Comparison of ENCODE assay signal across 9 cellular contexts in the genomic region with DNA sequence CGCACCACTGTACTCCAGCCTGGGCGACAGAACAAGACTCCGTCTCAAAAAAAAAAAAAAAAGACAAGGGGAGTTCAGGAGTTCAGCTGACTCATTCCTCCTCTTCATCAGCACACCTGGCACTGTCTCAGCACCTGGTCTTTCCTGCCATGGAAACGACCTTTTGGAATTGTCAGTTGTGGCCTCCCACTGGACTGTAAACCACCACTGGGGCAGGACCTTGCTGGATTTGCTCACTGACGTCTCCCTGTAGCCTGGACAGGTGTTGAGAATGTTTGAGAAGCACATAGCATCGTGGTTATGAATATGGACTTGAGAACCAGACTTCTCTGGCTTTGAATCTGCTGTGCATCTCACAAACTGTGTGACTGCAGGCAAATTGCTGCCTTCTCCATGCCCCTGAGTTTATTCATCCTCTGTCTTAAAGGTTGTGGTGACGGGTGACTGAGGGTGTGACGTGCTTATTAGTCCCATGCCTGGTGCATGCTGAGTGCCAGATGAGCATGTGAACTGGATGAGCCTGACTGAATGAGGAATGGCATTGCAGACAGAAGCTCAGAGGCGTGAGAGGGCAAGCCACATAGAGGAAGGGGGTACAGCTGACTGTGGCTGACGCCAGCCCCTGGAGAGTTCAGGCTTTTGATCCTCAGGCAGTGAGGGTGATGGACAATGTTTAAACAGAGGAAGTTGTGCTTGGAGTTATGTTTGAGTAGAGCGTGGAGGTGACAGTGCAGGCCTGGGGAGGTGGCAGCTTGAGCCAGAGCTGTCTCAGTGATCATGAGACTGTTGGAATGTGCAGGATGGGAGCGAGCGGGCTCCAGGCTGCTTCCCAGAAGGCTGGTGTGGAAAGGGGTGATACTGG. TPM values are rescaled to one million over a fixed set of nuclear protein-coding genes. Genes with fewer than 3 reads are reported as not detected.
DNase-seq lines count a peak whose midpoint lies in the region; ATAC-seq, FAIRE-seq and TF ChIP-seq lines count a peak whose summit lies in the region.
"Had no signal": no experiment of that assay in that cellular context is flagged by ENCODE, and none has a peak within 500 bp of the region (broad histone marks: within the 10 kb centered on the region; RNA-seq: fewer than 3 reads in every experiment).

No MANE protein-coding gene starts in this region.

- 0 out of 2 replicates have a peak, but pooled peaks cover 2% of the 10 kb centered on the region for H3K79me2 ChIP-seq in HCT116 (ENCODE audit: insufficient read depth, low read length)

- H3K9ac ChIP-seq in HCT116 (ENCODE audit: low read length) (peak overlapping the region; percentile 28; the same call in 1 of the 2 replicates), liver (ENCODE audit: low read depth in 1 of 2, low read length in 2 of 2) (no peak overlapping the region)

- no peaks in the 10 kb centered on the region for H3K9me3 ChIP-seq in A549
- H3K9me3 ChIP-seq in HCT116 (ENCODE audit: control insufficient read depth in 1 of 2, insufficient read depth in 1 of 2, low read depth in 1 of 2, low read length in 2 of 2), result no peaks in the 10 kb centered on the region
- H3K9me3 ChIP-seq in adrenal gland (replicated peaks in 1 of 3), result no peaks in the 10 kb centered on the region
- no peaks in the 10 kb centered on the region for H3K9me3 ChIP-seq in liver (ENCODE audit: control insufficient read depth in 4 of 4, low read length in 3 of 4)

- peaks cover 37% of the 10 kb centered on the region for H3K4me1 ChIP-seq in A549
- peaks cover 27 to 45% of the 10 kb centered on the region in 2 experiments for H3K4me1 ChIP-seq in HCT116 (ENCODE audit: control insufficient read depth in 1 of 2, insufficient read depth in 2 of 2, low read length in 2 of 2)
- peaks cover 29 to 76% of the 10 kb centered on the region in 2 donors for H3K4me1 ChIP-seq in adrenal gland (replicated peaks in 1 of 2)
- H3K4me1 ChIP-seq in liver (ENCODE audit: control insufficient read depth in 4 of 4, insufficient read depth in 4 of 4, low read length in 3 of 4), result peaks cover 16 to 64% (median 44%) of the 10 kb centered on the region in 4 donors

- RAD21 ChIA-PET in HCT116 (lab: Charles Lee; ENCODE audit: low non-redundant PET in 1 of 2, low total read pairs in 2 of 2, uncharacterized antibody in 2 of 2, unreplicated experiment in 2 of 2), result no interaction called here

- POLR2A ChIA-PET in A549 (lab: Yijun Ruan, JAX) (no interaction called here), HCT116 (lab: Charles Lee) (no interaction called here)

- no peak for TF ChIP-seq CTCF in A549 (IDR thresholded peaks at IDR 0.05)
- no peak for TF ChIP-seq CTCF in HCT116 (IDR thresholded peaks at IDR 0.05 in 2 of 3, conservative IDR thresholded peaks at IDR 0.05 in 1 of 3; ENCODE audit: borderline replicate concordance in 1 of 3, insufficient read depth in 1 of 3, low read depth in 2 of 3, low read length in 2 of 3)
- TF ChIP-seq CTCF in adrenal gland (IDR thresholded peaks at IDR 0.05), result no peak
- no peak for TF ChIP-seq CTCF in liver (IDR thresholded peaks at IDR 0.05; ENCODE audit: low read depth, low read length, missing input control)

- no TSS peak for BruUV-seq in HCT116 (replicated peaks; lab: Mats Ljungman, UMichigan)

- no peak for TF ChIP-seq RAD21 in A549 (conservative IDR thresholded peaks at IDR 0.05 in 1 of 2, IDR thresholded peaks at IDR 0.05 in 1 of 2)
- TF ChIP-seq RAD21 in HCT116 (IDR thresholded peaks at IDR 0.05; ENCODE audit: low read depth), result no peak
- peak; percentile 4 to 19 for TF ChIP-seq RAD21 in liver (IDR thresholded peaks at IDR 0.05)

- H3K4me2 ChIP-seq in A549 (peak overlapping the region; percentile 16), HCT116 (ENCODE audit: low read length) (peak overlapping the region; percentile 59)

- no peak for FAIRE-seq in A549 (lab: Jason Lieb, UNC)
- FAIRE-seq: TTC549 had no signal

- H3K36me3 ChIP-seq in HCT116 (ENCODE audit: control insufficient read depth in 1 of 2, insufficient read depth in 2 of 2, low read length in 2 of 2) (no peaks in the 10 kb centered on the region), adrenal gland (replicated peaks in 1 of 2) (peaks cover 0 to 11% of the 10 kb centered on the region in 2 donors), liver (ENCODE audit: control insufficient read depth in 4 of 4, insufficient read depth in 3 of 4, low read depth in 1 of 4, low read length in 3 of 4) (no peaks in the 10 kb centered on the region)

- H3K27ac ChIP-seq in A549 (peak overlapping the region in 1 of 2 experiments; percentile 62; a peak in 3 of 6 replicates), HCT116 (ENCODE audit: low read depth, low read length) (peak overlapping the region; percentile 25; the same call in 1 of the 2 replicates), adrenal gland (peak overlapping the region; percentile 82 to 96 (median 93)), liver (ENCODE audit: low read depth in 1 of 2, low read length in 2 of 2) (peak overlapping the region; percentile 46 to 85)

- ATAC-seq in A549, result no peak
- ATAC-seq in HCT116, result peak; percentile 77
- ATAC-seq in GM21447 (IDR thresholded peaks at IDR 0.05; ENCODE audit: unreplicated experiment), result no peak

- CTCF ChIA-PET in A549 (lab: Yijun Ruan, JAX), result interaction anchor here (1.5 kb wide), 1 partner anchor 8 kb away, joined by 3 read pairs; no protein-coding TSS in a partner anchor
- CTCF ChIA-PET in HCT116 (lab: Charles Lee), result no interaction called here

- H3K4me3 ChIP-seq in A549, result no peak overlapping the region
- 0 out of 4 replicates have a peak overlapping the region, but pooled peaks of 1 of the 2 experiments have one; percentile 2 for H3K4me3 ChIP-seq in HCT116 (replicated peaks in 1 of 2; ENCODE audit: low read depth in 1 of 2, low read length in 2 of 2)
- H3K4me3 ChIP-seq in adrenal gland, result no peak overlapping the region
- no peak overlapping the region for H3K4me3 ChIP-seq in liver (ENCODE audit: low read depth in 1 of 3, low read length in 3 of 3)

- no peaks in the 10 kb centered on the region for H4K20me1 ChIP-seq in HCT116 (ENCODE audit: insufficient read depth)

- DNase-seq in A549 (ENCODE audit: low read depth in 1 of 2, low spot score in 1 of 2) (no peak), HCT116 (ENCODE audit: low read depth, low spot score) (peak; percentile 16), adrenal gland (peak in 3 of 7 donors; percentile 17 to 62 (median 33)), iPS-NIHi11 (ENCODE audit: low spot score) (no peak), amniotic stem cell (lab: John Stamatoyannopoulos, UW) (no peak), NCI-H187 (lab: John Stamatoyannopoulos, UW) (no peak)

- intact Hi-C loops in HCT116 (cut with micrococcal nuclease), result no loop called here
- intact Hi-C loops in adrenal gland (cut with DNase I), result no loop called here

- TF ChIP-seq POLR2A in A549 (IDR thresholded peaks at IDR 0.05; ENCODE audit: low read length), result no peak
- no peak for TF ChIP-seq POLR2A in HCT116 (IDR thresholded peaks at IDR 0.05; ENCODE audit: borderline replicate concordance, extremely low read depth, insufficient read depth, insufficient read length)
- no peak for TF ChIP-seq POLR2A in adrenal gland (IDR thresholded peaks at IDR 0.05)

- no peaks in the 10 kb centered on the region for H3K9me2 ChIP-seq in HCT116 (ENCODE audit: insufficient read depth)

- WGBS in A549 (ENCODE audit: missing lambda C conversion rate), result 71% methylated on average over 13 of the region's 13 CpGs
- 80 to 86% (median 85%) methylated on average over 13 of the region's 13 CpGs for WGBS in adrenal gland, 4 donors
- WGBS in liver, result 63% methylated on average over 13 of the region's 13 CpGs

- H2AFZ ChIP-seq in HCT116 (ENCODE audit: low read depth, low read length, poor library complexity, severe bottlenecking), result no peak overlapping the region

- no peak for TF ChIP-seq EP300 in A549 (IDR thresholded peaks at IDR 0.05)

- H3K27me3 ChIP-seq in HCT116 (ENCODE audit: insufficient read depth, low read length) (no peaks in the 10 kb centered on the region), adrenal gland (no peaks in the 10 kb centered on the region), liver (ENCODE audit: control insufficient read depth in 4 of 4, insufficient read depth in 4 of 4, low read length in 3 of 4) (no peaks in the 10 kb centered on the region)

TF ChIP-seq in HCT116, 20 proteins besides CTCF, POLR2A, EP300 and RAD21 (continues in another document):
- TF ChIP-seq, protein P1, sequence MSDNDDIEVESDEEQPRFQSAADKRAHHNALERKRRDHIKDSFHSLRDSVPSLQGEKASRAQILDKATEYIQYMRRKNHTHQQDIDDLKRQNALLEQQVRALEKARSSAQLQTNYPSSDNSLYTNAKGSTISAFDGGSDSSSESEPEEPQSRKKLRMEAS (IDR thresholded peaks at IDR 0.05), result peak; percentile 20; the same call in 1 of the 2 replicates

TF ChIP-seq in liver, 16 proteins besides CTCF, POLR2A, EP300 and RAD21 (continues in another document):
- TF ChIP-seq FOXA1 (IDR thresholded peaks at IDR 0.05), result no peak
- TF ChIP-seq FOXA2 (IDR thresholded peaks at IDR 0.05), result no peak
- TF ChIP-seq EGR1 (IDR thresholded peaks at IDR 0.05; ENCODE audit: low read depth in 2 of 2), result no peak
- no peak for TF ChIP-seq GABPA (IDR thresholded peaks at IDR 0.05 in 1 of 2, conservative IDR thresholded peaks at IDR 0.05 in 1 of 2)
- TF ChIP-seq RXRA (IDR thresholded peaks at IDR 0.05), result peak; percentile 69 to 91
- TF ChIP-seq SP1 (IDR thresholded peaks at IDR 0.05), result peak; percentile 65
- TF ChIP-seq JUND (IDR thresholded peaks at IDR 0.05), result peak; percentile 58 to 96

RNA-seq across cellular contexts. Expression of a gene that starts 12.7 kb away (rescaled TPM):
- polyA plus RNA-seq in A549 (2011; rRNA removed) (16.6 and 26.2 TPM in 2 replicates), A549 (2017; fragmentation: RNase III; extraction: RNeasy Plus Mini Kit Qiagen cat#74134 plus additional on column Dnase treatment) (11.4 to 16.4 TPM (median 14.5 TPM) in 3 replicates), adrenal gland (100 to 1,000 TPM in 2 of 3 donors, 10 to 100 TPM in 1; 96.5 to 121 (median 111) TPM), liver (10 to 100 TPM; 49.7 to 51.3 TPM)
- 15.6 and 17.9 TPM in 2 replicates for polyA plus RNA-seq in A549 (2012; cell fraction: cytosol; rRNA removed)
- 22.7 and 27.2 TPM in 2 replicates for polyA plus RNA-seq in A549 (2012; cell fraction: nucleus; rRNA removed)
- polyA minus RNA-seq in A549 (2011; rRNA and poly(A)+ RNA removed), result 56.9 and 61.5 TPM in 2 replicates
- total RNA-seq in HCT116 (2021; ENCODE audit: unreplicated experiment) (18.0 TPM), adrenal gland (100 to 1,000 TPM in 5 of 8 donors, 10 to 100 TPM in 3; 82.8 to 188 (median 109) TPM), liver (10 to 100 TPM; 17.9 to 53.0 TPM)
- 18.9 and 20.8 TPM in 2 replicates for polyA plus RNA-seq in HCT116 (2012)

RNA-seq across cellular contexts. Expression of a gene that starts 55.1 kb away (rescaled TPM):
- 20.4 and 29.5 TPM in 2 replicates for polyA plus RNA-seq in A549 (2011; rRNA removed)
- 7.9 TPM in 2 replicates for polyA plus RNA-seq in A549 (2012; cell fraction: cytosol; rRNA removed)
- 5.9 and 8.9 TPM in 2 replicates for polyA plus RNA-seq in A549 (2012; cell fraction: nucleus; rRNA removed)
- 12.9 to 14.1 TPM (median 13.9 TPM) in 3 replicates for polyA plus RNA-seq in A549 (2017; fragmentation: RNase III; extraction: RNeasy Plus Mini Kit Qiagen cat#74134 plus additional on column Dnase treatment)
- 25.4 and 31.7 TPM in 2 replicates for polyA minus RNA-seq in A549 (2011; rRNA and poly(A)+ RNA removed)
- total RNA-seq in HCT116 (2021; ENCODE audit: unreplicated experiment), result 36.7 TPM
- polyA plus RNA-seq in HCT116 (2012), result 13.2 and 19.3 TPM in 2 replicates
- 10 to 100 TPM in 6 of 8 donors, 1 to 10 TPM in 2; 5.4 to 26.1 (median 19.9) TPM for total RNA-seq in adrenal gland
- polyA plus RNA-seq in adrenal gland, result 10 to 100 TPM in 1 of 3 donors, 1 to 10 TPM in 2; 5.5 to 19.7 (median 9.0) TPM
- total RNA-seq in liver, result 1 to 10 TPM; 8.0 to 9.9 TPM
- 1 to 10 TPM; 4.0 to 6.9 TPM for polyA plus RNA-seq in liver
